In the genomic region with DNA sequence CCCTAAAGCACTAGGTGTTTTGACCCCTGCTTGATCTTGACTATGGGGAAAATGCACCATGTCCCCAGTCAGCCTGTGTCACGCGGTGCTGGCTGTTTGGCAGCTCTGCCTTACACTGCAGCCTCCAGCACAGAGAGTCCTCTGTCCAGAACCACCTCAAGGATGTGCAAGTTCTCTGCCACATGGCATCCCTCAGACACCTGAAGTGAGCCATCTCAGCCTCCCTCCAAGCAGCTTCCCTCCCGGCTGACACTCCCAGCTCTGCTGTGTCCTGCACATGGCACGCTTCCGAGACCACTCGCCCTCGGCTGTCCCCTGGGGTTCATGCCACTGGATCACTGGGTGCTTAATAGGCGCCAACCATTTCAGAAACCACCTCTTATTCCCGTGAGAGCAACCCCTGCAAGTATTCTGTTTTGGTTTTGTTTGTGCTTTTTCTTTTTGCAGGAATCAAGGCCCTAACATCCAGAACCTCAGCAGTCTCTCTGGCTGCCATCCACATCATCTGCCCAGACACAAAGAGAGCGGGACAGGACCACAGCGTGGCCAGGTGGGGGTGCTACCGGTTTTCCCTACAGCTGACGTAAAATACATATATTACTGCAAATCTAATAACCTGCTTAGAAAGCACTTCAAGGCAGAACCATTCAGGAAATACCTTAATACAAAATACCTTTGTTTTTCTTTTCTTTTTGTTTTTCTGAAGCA, we compare ENCODE assay signal across 8 cellular contexts. TPM values are rescaled to one million over a fixed set of nuclear protein-coding genes. Genes with fewer than 3 reads are reported as not detected.
DNase-seq lines count a peak whose midpoint lies in the region; ATAC-seq and TF ChIP-seq lines count a peak whose summit lies in the region.

No MANE protein-coding gene starts in this region.

- H3K9me3 Mint-ChIP-seq in activated CD8-positive, alpha-beta memory T cell treated with anti-CD3 and anti-CD28 coated beads, Interleukin-2, amount 10 ng/mL, durations not matched to agents 7 days and 5 days (ENCODE audit: low read depth) = no peaks in the 10 kb centered on the region
- no peaks in the 10 kb centered on the region for H3K9me3 Mint-ChIP-seq in activated T-helper 1 cell treated with anti-CD3 and anti-CD28 coated beads, Interleukin-12 subunit alpha, Interleukin-12 subunit beta, Interleukin-2, Interleukin-4 antibody, amounts not matched to agents 30 ng/mL and 10 ng/mL and 1 ng/mL, durations not matched to agents 14 hours and 24 hours and 36 hours
- peaks cover 3% of the 10 kb centered on the region for H3K9me3 Mint-ChIP-seq in glutamatergic neuron (ENCODE audit: unreplicated experiment)

- H3K4me1 ChIP-seq in gastrocnemius medialis = peaks cover 83 to 90% of the 10 kb centered on the region in 2 donors

- no peak for TF ChIP-seq POLR2A in gastrocnemius medialis (IDR thresholded peaks at IDR 0.05)

- H3K27ac ChIP-seq in gastrocnemius medialis = peak overlapping the region; percentile 80 to 89 (median 84)

- no peak for DNase-seq in activated CD8-positive, alpha-beta memory T cell treated with anti-CD3 and anti-CD28 coated beads, Interleukin-2, amount 10 ng/mL, durations not matched to agents 7 days and 5 days
- DNase-seq in activated CD8-positive, alpha-beta memory T cell treated with anti-CD3 and anti-CD28 coated beads for 24 hours = no peak
- no peak for DNase-seq in activated T-helper 1 cell treated with anti-CD3 and anti-CD28 coated beads, Interleukin-12 subunit alpha, Interleukin-12 subunit beta, Interleukin-2, Interleukin-4 antibody, amounts not matched to agents 30 ng/mL and 10 ng/mL and 1 ng/mL, durations not matched to agents 14 hours and 24 hours and 36 hours (ENCODE audit: low spot score)
- DNase-seq in glutamatergic neuron (no peak), gastrocnemius medialis (peak; percentile 87 to 90), NCI-H187 treated with DMSO at 0.1 percent for 48 hours (lab: John Stamatoyannopoulos, UW) (no peak), kidney glomerular epithelial cell (lab: John Stamatoyannopoulos, UW) (no peak)

- TF ChIP-seq CTCF in glutamatergic neuron (IDR thresholded peaks at IDR 0.05; ENCODE audit: partially characterized antibody, unreplicated experiment) (no peak), gastrocnemius medialis (IDR thresholded peaks at IDR 0.05 in 4 of 5, conservative IDR thresholded peaks at IDR 0.05 in 1 of 5) (peak in 1 of 5 experiments; percentile 14)

- CTCF ChIA-PET in activated CD8-positive, alpha-beta memory T cell treated with anti-CD3 and anti-CD28 coated beads, Interleukin-2, amount 10 ng/mL, durations not matched to agents 7 days and 5 days (lab: Charles Lee) = interaction anchor here (0.7 to 2.0 kb wide), 3 partner anchors 21 to 142 kb away, joined by 3 to 5 read pairs (median 4); no protein-coding TSS in a partner anchor

- ATAC-seq in activated CD8-positive, alpha-beta memory T cell treated with anti-CD3 and anti-CD28 coated beads, Interleukin-2, amount 10 ng/mL, durations not matched to agents 7 days and 5 days = peak; percentile 33
- ATAC-seq in gastrocnemius medialis (peak; percentile 43 to 63), HG02970 (IDR thresholded peaks at IDR 0.05; ENCODE audit: low FRiP score, unreplicated experiment) (no peak)

- no peaks in the 10 kb centered on the region for H3K27me3 Mint-ChIP-seq in activated CD8-positive, alpha-beta memory T cell treated with anti-CD3 and anti-CD28 coated beads, Interleukin-2, amount 10 ng/mL, durations not matched to agents 7 days and 5 days
- no peaks in the 10 kb centered on the region for H3K27me3 Mint-ChIP-seq in activated T-helper 1 cell treated with anti-CD3 and anti-CD28 coated beads, Interleukin-12 subunit alpha, Interleukin-12 subunit beta, Interleukin-2, Interleukin-4 antibody, amounts not matched to agents 30 ng/mL and 10 ng/mL and 1 ng/mL, durations not matched to agents 14 hours and 24 hours and 36 hours (ENCODE audit: insufficient read depth)
- peaks cover 1% of the 10 kb centered on the region for H3K27me3 Mint-ChIP-seq in glutamatergic neuron (ENCODE audit: unreplicated experiment)

- intact Hi-C loops in activated T-helper 1 cell treated with anti-CD3 and anti-CD28 coated beads, Interleukin-12 subunit alpha, Interleukin-12 subunit beta, Interleukin-2, Interleukin-4 antibody, amounts not matched to agents 30 ng/mL and 10 ng/mL and 1 ng/mL, durations not matched to agents 14 hours and 24 hours and 36 hours (cut with micrococcal nuclease) = no loop called here
- intact Hi-C loops in gastrocnemius medialis (cut with DNase I; ENCODE audit: low total_unique reads) = loop anchor here (10.0 kb wide), 1 partner anchor 235 kb away; no protein-coding TSS in a partner anchor

- in situ Hi-C loops in gastrocnemius medialis (cut with MboI; ENCODE audit: low sequenced_read_pairs in 4 of 4) = no loop called here

- no peaks in the 10 kb centered on the region for H3K9me3 ChIP-seq in gastrocnemius medialis

- H3K4me3 ChIP-seq in gastrocnemius medialis = no peak overlapping the region

- peaks cover 63% of the 10 kb centered on the region for H3K4me1 Mint-ChIP-seq in activated CD8-positive, alpha-beta memory T cell treated with anti-CD3 and anti-CD28 coated beads, Interleukin-2, amount 10 ng/mL, durations not matched to agents 7 days and 5 days
- H3K4me1 Mint-ChIP-seq in activated T-helper 1 cell treated with anti-CD3 and anti-CD28 coated beads, Interleukin-12 subunit alpha, Interleukin-12 subunit beta, Interleukin-2, Interleukin-4 antibody, amounts not matched to agents 30 ng/mL and 10 ng/mL and 1 ng/mL, durations not matched to agents 14 hours and 24 hours and 36 hours (ENCODE audit: low read depth) = peaks cover 76% of the 10 kb centered on the region
- peaks cover 53% of the 10 kb centered on the region for H3K4me1 Mint-ChIP-seq in glutamatergic neuron (ENCODE audit: low read depth, unreplicated experiment)

- no peaks in the 10 kb centered on the region for H3K36me3 ChIP-seq in gastrocnemius medialis

- H3K27ac Mint-ChIP-seq in activated CD8-positive, alpha-beta memory T cell treated with anti-CD3 and anti-CD28 coated beads, Interleukin-2, amount 10 ng/mL, durations not matched to agents 7 days and 5 days = peak overlapping the region; percentile 41
- H3K27ac Mint-ChIP-seq in activated T-helper 1 cell treated with anti-CD3 and anti-CD28 coated beads, Interleukin-12 subunit alpha, Interleukin-12 subunit beta, Interleukin-2, Interleukin-4 antibody, amounts not matched to agents 30 ng/mL and 10 ng/mL and 1 ng/mL, durations not matched to agents 14 hours and 24 hours and 36 hours = peak overlapping the region; percentile 40
- H3K27ac Mint-ChIP-seq in glutamatergic neuron (ENCODE audit: unreplicated experiment) = no peak overlapping the region

- no peaks in the 10 kb centered on the region for H3K27me3 ChIP-seq in gastrocnemius medialis

- no peak overlapping the region for H3K4me3 Mint-ChIP-seq in activated CD8-positive, alpha-beta memory T cell treated with anti-CD3 and anti-CD28 coated beads, Interleukin-2, amount 10 ng/mL, durations not matched to agents 7 days and 5 days
- H3K4me3 Mint-ChIP-seq in activated T-helper 1 cell treated with anti-CD3 and anti-CD28 coated beads, Interleukin-12 subunit alpha, Interleukin-12 subunit beta, Interleukin-2, Interleukin-4 antibody, amounts not matched to agents 30 ng/mL and 10 ng/mL and 1 ng/mL, durations not matched to agents 14 hours and 24 hours and 36 hours = no peak overlapping the region
- peak overlapping the region; percentile 30 for H3K4me3 Mint-ChIP-seq in glutamatergic neuron (ENCODE audit: unreplicated experiment)

- peaks cover 19% of the 10 kb centered on the region for H3K36me3 Mint-ChIP-seq in activated CD8-positive, alpha-beta memory T cell treated with anti-CD3 and anti-CD28 coated beads, Interleukin-2, amount 10 ng/mL, durations not matched to agents 7 days and 5 days
- peaks cover 16% of the 10 kb centered on the region for H3K36me3 Mint-ChIP-seq in activated T-helper 1 cell treated with anti-CD3 and anti-CD28 coated beads, Interleukin-12 subunit alpha, Interleukin-12 subunit beta, Interleukin-2, Interleukin-4 antibody, amounts not matched to agents 30 ng/mL and 10 ng/mL and 1 ng/mL, durations not matched to agents 14 hours and 24 hours and 36 hours (ENCODE audit: low read depth)
- H3K36me3 Mint-ChIP-seq in glutamatergic neuron (ENCODE audit: unreplicated experiment) = no peaks in the 10 kb centered on the region

RNA-seq across cellular contexts. Expression of gene CAPZB, which starts 45.7 kb away (rescaled TPM):
- 100 to 1,000 TPM; 411 to 427 TPM for total RNA-seq in activated CD8-positive, alpha-beta memory T cell treated with anti-CD3 and anti-CD28 coated beads, Interleukin-2, amount 10 ng/mL, durations not matched to agents 7 days and 5 days
- 317 and 323 TPM in 2 replicates for total RNA-seq in activated T-helper 1 cell treated with anti-CD3 and anti-CD28 coated beads, Interleukin-12 subunit alpha, Interleukin-12 subunit beta, Interleukin-2, Interleukin-4 antibody, amounts not matched to agents 30 ng/mL and 10 ng/mL and 1 ng/mL, durations not matched to agents 14 hours and 24 hours and 36 hours
- 326 TPM for total RNA-seq in glutamatergic neuron (ENCODE audit: unreplicated experiment)
- 10 to 100 TPM; 48.6 to 93.8 (median 74.9) TPM for total RNA-seq in gastrocnemius medialis

Comparison
In these comparisons a context has a peak if more than half of its experiments do, and no peak if none do; other contexts are left out.
1. DNase-seq: peak in gastrocnemius medialis (2 of 2); none in activated CD8-positive, alpha-beta memory T cell treated with anti-CD3 and anti-CD28 coated beads, Interleukin-2, amount 10 ng/mL, durations not matched to agents 7 days and 5 days (single experiment), activated CD8-positive, alpha-beta memory T cell treated with anti-CD3 and anti-CD28 coated beads for 24 hours (single experiment), activated T-helper 1 cell treated with anti-CD3 and anti-CD28 coated beads, Interleukin-12 subunit alpha, Interleukin-12 subunit beta, Interleukin-2, Interleukin-4 antibody, amounts not matched to agents 30 ng/mL and 10 ng/mL and 1 ng/mL, durations not matched to agents 14 hours and 24 hours and 36 hours (single experiment), glutamatergic neuron (single experiment), NCI-H187 treated with DMSO at 0.1 percent for 48 hours (single experiment) and kidney glomerular epithelial cell (single experiment).